Comparison of ENCODE assay signal across 25 cellular contexts in the genomic region with DNA sequence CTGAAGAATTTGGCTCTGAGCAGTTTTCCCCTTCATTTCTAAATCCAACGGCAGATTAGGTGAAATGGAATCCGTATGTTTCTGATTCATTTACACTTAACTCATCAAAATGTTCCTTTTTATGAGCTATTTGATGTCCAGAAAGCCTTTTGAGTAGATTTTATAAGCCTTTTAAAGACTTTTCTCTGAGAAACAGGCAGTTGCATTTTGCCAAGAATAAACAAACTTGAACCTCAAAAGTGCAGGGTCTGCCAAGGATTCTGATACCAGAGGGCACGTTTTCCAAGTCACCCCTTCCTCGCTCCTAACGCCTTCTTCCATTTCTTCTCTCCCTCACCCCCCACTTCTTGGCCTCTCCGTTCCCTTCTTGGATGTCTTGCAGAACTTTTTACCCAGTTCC.
"Had no signal": no experiment of that assay in that cellular context is flagged by ENCODE, and none has a peak within 500 bp of the region (broad histone marks: within the 10 kb centered on the region; RNA-seq: fewer than 3 reads in every experiment).

No MANE protein-coding gene starts in this region.

- H3K9me3 ChIP-seq: heart right ventricle, left lung, lower lobe of right lung, ovary, right atrium auricular region, right lobe of liver, suprapubic skin, thoracic aorta, tibial artery, upper lobe of right lung had no signal

- DNase-seq: heart right ventricle; hippocampal formation; kidney glomerular epithelial cell; left cardiac atrium; left lung; lower lobe of right lung; mammary epithelial cell; mesenchymal stem cell; naive B cell; natural killer cell; ovary; right lobe of liver; stimulated activated CD4-positive, alpha-beta T cell treated with anti-CD3 and anti-CD28 coated beads, Interleukin-12 subunit alpha, Interleukin-12 subunit beta, amount 100 ng/mL, for 4 hours; stimulated activated CD4-positive, alpha-beta T cell treated with anti-CD3 and anti-CD28 coated beads, Interleukin-15, amount 100 ng/mL, for 24 hours; stimulated activated CD4-positive, alpha-beta T cell treated with anti-CD3 and anti-CD28 coated beads, Interleukin-2, amount 100 ng/mL, for 24 hours; stimulated activated CD4-positive, alpha-beta T cell treated with anti-CD3 and anti-CD28 coated beads, Interleukin-4, amount 100 ng/mL, for 1 hour; stimulated activated naive CD4-positive, alpha-beta T cell; tibial artery; trophoblast cell; upper lobe of right lung had no signal

- H3K27ac ChIP-seq: heart right ventricle, left lung, lower lobe of right lung, ovary, right atrium auricular region, suprapubic skin, thoracic aorta, tibial artery, upper lobe of right lung had no signal

- H3K4me3 ChIP-seq: heart right ventricle, left lung, lower lobe of right lung, ovary, right atrium auricular region, right lobe of liver, suprapubic skin, thoracic aorta, tibial artery, upper lobe of right lung had no signal

- FAIRE-seq: keratinocyte, urothelium cell line had no signal

- H3K27me3 ChIP-seq: left lung, ovary, right atrium auricular region, right lobe of liver, suprapubic skin, upper lobe of right lung had no signal

- H3K36me3 ChIP-seq: heart right ventricle, left lung, lower lobe of right lung, ovary, right atrium auricular region, right lobe of liver, suprapubic skin, thoracic aorta, tibial artery, upper lobe of right lung had no signal

- H3K4me1 ChIP-seq: heart right ventricle, left lung, lower lobe of right lung, right atrium auricular region, suprapubic skin, tibial artery, upper lobe of right lung had no signal

- ATAC-seq: heart right ventricle, left cardiac atrium, left lung, lower lobe of right lung, natural killer cell, upper lobe of right lung had no signal
